Comparison of ENCODE assay signal across 10 cellular contexts in genomic region chr20:32325706-32326506, GRCh38. TPM values are rescaled to one million over a fixed set of nuclear protein-coding genes. Genes with fewer than 3 reads are reported as not detected.
DNase-seq lines count a peak whose midpoint lies in the region; FAIRE-seq and TF ChIP-seq lines count a peak whose summit lies in the region.
"Had no signal": no experiment of that assay in that cellular context is flagged by ENCODE, and none has a peak within 500 bp of the region (broad histone marks: within the 10 kb centered on the region; RNA-seq: fewer than 3 reads in every experiment).

No MANE protein-coding gene starts in this region.

- no peak for DNase-seq in activated naive CD4-positive, alpha-beta T cell treated with anti-CD3 and anti-CD28 coated beads for 36 hours
- no peak for DNase-seq in activated naive CD4-positive, alpha-beta T cell (lab: John Stamatoyannopoulos, UW)
- peak; percentile 79 to 86 for DNase-seq in SHP77 (lab: John Stamatoyannopoulos, UW)
- DNase-seq in fibroblast of the aortic adventitia (ENCODE audit: low read depth), result peak; percentile 76
- DNase-seq in type B pancreatic cell (ENCODE audit: extremely low spot score, unreplicated experiment), result no peak
- DNase-seq in NCI-H82 treated with DMSO at 0.1 percent for 48 hours (lab: John Stamatoyannopoulos, UW; ENCODE audit: unreplicated experiment), result no peak
- no peak for DNase-seq in GM12891 (ENCODE audit: insufficient read length, low spot score)
- no peak for DNase-seq in activated naive CD4-positive, alpha-beta T cell treated with Interleukin-2 at 50 U/mL for 16 hours
- DNase-seq: C1 segment of cervical spinal cord had no signal

- peaks cover 5% of the 10 kb centered on the region for H3K4me1 Mint-ChIP-seq in activated naive CD4-positive, alpha-beta T cell treated with anti-CD3 and anti-CD28 coated beads for 36 hours (ENCODE audit: low read depth)
- no peaks in the 10 kb centered on the region for H3K4me1 Mint-ChIP-seq in type B pancreatic cell (ENCODE audit: unreplicated experiment)

- TF ChIP-seq POLR2A in GM12891 (IDR thresholded peaks at IDR 0.05; ENCODE audit: low read depth, low read length), result no peak

- no peak overlapping the region for H3K4me3 ChIP-seq in fibroblast of the aortic adventitia (ENCODE audit: low read depth, low read length)

- TF ChIP-seq CTCF in fibroblast of the aortic adventitia (IDR thresholded peaks at IDR 0.05; ENCODE audit: insufficient read depth, low read length) (no peak), type B pancreatic cell (conservative IDR thresholded peaks at IDR 0.05) (no peak)

- H3K36me3 Mint-ChIP-seq in activated naive CD4-positive, alpha-beta T cell treated with anti-CD3 and anti-CD28 coated beads for 36 hours (ENCODE audit: low read depth), result peaks cover 30% of the 10 kb centered on the region
- H3K36me3 Mint-ChIP-seq in type B pancreatic cell, result peaks cover 19% of the 10 kb centered on the region

- no peak overlapping the region for H3K4me3 Mint-ChIP-seq in activated naive CD4-positive, alpha-beta T cell treated with anti-CD3 and anti-CD28 coated beads for 36 hours
- no peak overlapping the region for H3K4me3 Mint-ChIP-seq in type B pancreatic cell

- CTCF ChIA-PET in activated naive CD4-positive, alpha-beta T cell treated with anti-CD3 and anti-CD28 coated beads for 36 hours (lab: Charles Lee), result interaction anchor here (0.6 to 0.7 kb wide), 2 partner anchors 10 to 137 kb away, joined by 3 to 4 read pairs; no protein-coding TSS in a partner anchor

- no peak for FAIRE-seq in GM12891 (lab: Jason Lieb, UNC)
- FAIRE-seq: frontal cortex had no signal

- peak overlapping the region; percentile 61 for H3K27ac Mint-ChIP-seq in activated naive CD4-positive, alpha-beta T cell treated with anti-CD3 and anti-CD28 coated beads for 36 hours
- peak overlapping the region; percentile 58 for H3K27ac Mint-ChIP-seq in type B pancreatic cell

- H3K27me3 Mint-ChIP-seq in activated naive CD4-positive, alpha-beta T cell treated with anti-CD3 and anti-CD28 coated beads for 36 hours (ENCODE audit: low read depth), result no peaks in the 10 kb centered on the region
- H3K27me3 Mint-ChIP-seq in type B pancreatic cell, result no peaks in the 10 kb centered on the region

- no peaks in the 10 kb centered on the region for H3K9me3 Mint-ChIP-seq in activated naive CD4-positive, alpha-beta T cell treated with anti-CD3 and anti-CD28 coated beads for 36 hours
- no peaks in the 10 kb centered on the region for H3K9me3 Mint-ChIP-seq in type B pancreatic cell

- intact Hi-C loops in activated naive CD4-positive, alpha-beta T cell treated with anti-CD3 and anti-CD28 coated beads for 36 hours (cut with micrococcal nuclease), result no loop called here

TF ChIP-seq in GM12891, 5 proteins besides CTCF, POLR2A, EP300 and RAD21:
- no peak for TF ChIP-seq SPI1 (IDR thresholded peaks at IDR 0.05; ENCODE audit: low read depth, low read length)
- no peak for TF ChIP-seq TAF1 (IDR thresholded peaks at IDR 0.05; ENCODE audit: low read depth, low read length)
- TF ChIP-seq PAX5 (IDR thresholded peaks at IDR 0.05; ENCODE audit: insufficient read depth, low read length, severe bottlenecking), result no peak
- no peak for TF ChIP-seq POLR2AphosphoS5 (IDR thresholded peaks at IDR 0.05; ENCODE audit: low read depth, low read length)
- no peak for TF ChIP-seq POU2F2 (IDR thresholded peaks at IDR 0.05; ENCODE audit: low read depth, low read length)
TF ChIP-seq in GM12891: peak in this region for 0.

RNA-seq across cellular contexts. Expression of gene ASXL1, which starts 32.2 kb away (rescaled TPM):
- total RNA-seq in activated naive CD4-positive, alpha-beta T cell treated with anti-CD3 and anti-CD28 coated beads for 36 hours, result 100 to 1,000 TPM; 155 to 162 TPM
- total RNA-seq in fibroblast of the aortic adventitia (ENCODE audit: low replicate concordance) (57.4 and 85.9 TPM in 2 replicates), type B pancreatic cell (ENCODE audit: low replicate concordance) (94.4 and 157 TPM in 2 replicates)
- 31.3 TPM for polyA plus RNA-seq in GM12891 (2012; ENCODE audit: low read depth, missing spikeins)

RNA-seq across cellular contexts. Expression of gene KIF3B, which starts 48.5 kb away (rescaled TPM):
- 10 to 100 TPM; 27.4 to 27.6 TPM for total RNA-seq in activated naive CD4-positive, alpha-beta T cell treated with anti-CD3 and anti-CD28 coated beads for 36 hours
- total RNA-seq in fibroblast of the aortic adventitia (ENCODE audit: low replicate concordance), result 33.1 and 36.8 TPM in 2 replicates
- total RNA-seq in type B pancreatic cell (ENCODE audit: low replicate concordance), result 41.2 and 45.9 TPM in 2 replicates
- polyA plus RNA-seq in GM12891 (2012; ENCODE audit: low read depth, missing spikeins), result 10.7 TPM

Comparison
In these comparisons a context has a peak if more than half of its experiments do, and no peak if none do; other contexts are left out.
1. DNase-seq: peak in SHP77 (2 of 2) and fibroblast of the aortic adventitia (single experiment); none in activated naive CD4-positive, alpha-beta T cell treated with anti-CD3 and anti-CD28 coated beads for 36 hours (single experiment), activated naive CD4-positive, alpha-beta T cell (0 of 4), type B pancreatic cell (single experiment), NCI-H82 treated with DMSO at 0.1 percent for 48 hours (single experiment), GM12891 (single experiment) and activated naive CD4-positive, alpha-beta T cell treated with Interleukin-2 at 50 U/mL for 16 hours (single experiment).